In genomic region chr16:648071-648785, GRCh38 we compare ENCODE assay signal across 6 cellular contexts. TPM values are rescaled to one million over a fixed set of nuclear protein-coding genes. Genes with fewer than 3 reads are reported as not detected.
DNase-seq lines count a peak whose midpoint lies in the region; ATAC-seq and TF ChIP-seq lines count a peak whose summit lies in the region.

No MANE protein-coding gene starts in this region.

- in situ Hi-C loops in ACHN (cut with HindIII; ENCODE audit: low pct_ligation_motif_present, low pct_unique_long_range_greater_than_20kb, low sequenced_read_pairs): no loop called here

- WGBS in iPS DF 6.9 (ENCODE audit: insufficient coverage, insufficient read length): no CpG with 5 or more reads among the region's 25 CpGs

- H3K36me3 ChIP-seq in iPS DF 6.9 (ENCODE audit: control insufficient read depth, insufficient read depth, low read length): no peaks in the 10 kb centered on the region; the same call in 1 of the 2 replicates

- H3K27ac ChIP-seq in iPS DF 6.9 (ENCODE audit: low read length) (no peak overlapping the region), temporal lobe (ENCODE audit: low read depth, low read length) (peak overlapping the region; percentile 81)

- TF ChIP-seq CTCF in WI38 (IDR thresholded peaks at IDR 0.05; ENCODE audit: low read depth, low read length): no peak

- no peaks in the 10 kb centered on the region for H3K27me3 ChIP-seq in iPS DF 6.9 (ENCODE audit: control insufficient read depth, insufficient read depth, low read length)

- peak; percentile 29 for DNase-seq in ACHN
- peak; percentile 54 for DNase-seq in HT1080 (ENCODE audit: low read depth)
- no peak for DNase-seq in iPS DF 6.9 (ENCODE audit: low read depth, low spot score)

- no peak for ATAC-seq in HG03378 (IDR thresholded peaks at IDR 0.05; ENCODE audit: unreplicated experiment)

- H3K4me1 ChIP-seq in iPS DF 6.9 (ENCODE audit: control insufficient read depth, insufficient read depth, low read length): peaks cover 2% of the 10 kb centered on the region; the same call in 1 of the 2 replicates

- peak overlapping the region; percentile 65 for H3K4me3 ChIP-seq in WI38 (ENCODE audit: low read depth, low read length)
- peak overlapping the region; percentile 61; the same call in 1 of the 2 replicates for H3K4me3 ChIP-seq in iPS DF 6.9 (ENCODE audit: low read length)

- H3K9me3 ChIP-seq in iPS DF 6.9 (ENCODE audit: control insufficient read depth, insufficient read depth, low read length): no peaks in the 10 kb centered on the region

RNA-seq across cellular contexts. Expression of gene WDR90, which starts 0.9 kb away (rescaled TPM):
- 27.0 and 27.9 TPM in 2 replicates for total RNA-seq in HT1080 (2014; rRNA removed; shearing (Covaris generic))
- 9.1 TPM in 2 replicates for polyA plus RNA-seq in HT1080 (2015; cell fraction: cytosol; rRNA removed)
- polyA plus RNA-seq in HT1080 (2015; cell fraction: nucleus; rRNA removed): 160 and 162 TPM in 2 replicates
- total RNA-seq in temporal lobe: 10.8 TPM

RNA-seq across cellular contexts. Expression of gene MCRIP2, which starts 6.6 kb away (rescaled TPM):
- 44.9 and 51.1 TPM in 2 replicates for total RNA-seq in HT1080 (2014; rRNA removed; shearing (Covaris generic))
- polyA plus RNA-seq in HT1080 (2015; cell fraction: cytosol; rRNA removed): 35.7 and 46.6 TPM in 2 replicates
- polyA plus RNA-seq in HT1080 (2015; cell fraction: nucleus; rRNA removed): 27.1 and 65.0 TPM in 2 replicates
- 9.3 TPM for total RNA-seq in temporal lobe

RNA-seq across cellular contexts. Expression of gene METTL26, which starts 12.1 kb away (rescaled TPM):
- total RNA-seq in HT1080 (2014; rRNA removed; shearing (Covaris generic)): 190 and 194 TPM in 2 replicates
- polyA plus RNA-seq in HT1080 (2015; cell fraction: cytosol; rRNA removed): 181 and 220 TPM in 2 replicates
- polyA plus RNA-seq in HT1080 (2015; cell fraction: nucleus; rRNA removed): 98.4 and 121 TPM in 2 replicates
- total RNA-seq in temporal lobe: 23.1 TPM

RNA-seq across cellular contexts. Expression of gene WFIKKN1, which starts 17.4 kb away (rescaled TPM):
- 0.03 and 0.14 TPM in 2 replicates for total RNA-seq in HT1080 (2014; rRNA removed; shearing (Covaris generic))
- polyA plus RNA-seq in HT1080 (2015; cell fraction: cytosol; rRNA removed): 0.01 and 0.20 TPM in 2 replicates
- 0.12 TPM in 1 of 2 replicates, not detected in the other for polyA plus RNA-seq in HT1080 (2015; cell fraction: nucleus; rRNA removed)
- 0.74 TPM for total RNA-seq in temporal lobe

RNA-seq across cellular contexts. Expression of gene RHOT2, which starts 19.7 kb away (rescaled TPM):
- 95.4 and 107 TPM in 2 replicates for total RNA-seq in HT1080 (2014; rRNA removed; shearing (Covaris generic))
- polyA plus RNA-seq in HT1080 (2015; cell fraction: cytosol; rRNA removed): 60.1 and 80.2 TPM in 2 replicates
- 678 and 762 TPM in 2 replicates for polyA plus RNA-seq in HT1080 (2015; cell fraction: nucleus; rRNA removed)
- total RNA-seq in temporal lobe: 26.1 TPM
